1 cellular context compared by ENCODE assay signal in the genomic region with DNA sequence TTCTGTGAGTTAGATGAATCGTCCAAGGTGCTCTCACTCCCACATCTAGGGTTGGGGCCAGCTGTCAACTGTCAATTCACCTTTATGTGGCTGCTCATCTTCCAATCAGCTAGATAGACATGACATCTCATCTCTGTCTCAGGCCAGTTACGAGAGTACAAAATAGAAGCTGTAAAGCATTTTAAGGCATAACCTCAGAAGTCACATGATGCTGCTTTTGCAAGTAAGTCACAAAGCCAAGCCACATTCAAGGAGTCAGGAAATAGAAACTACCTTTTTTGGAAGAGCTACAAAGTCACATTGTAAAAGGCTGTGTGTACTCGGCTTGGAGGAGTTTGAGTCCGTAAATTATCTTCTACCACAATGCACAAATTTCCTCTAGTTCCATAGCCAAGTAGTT.
TF ChIP-seq lines count a peak whose summit lies in the region.

No MANE protein-coding gene starts in this region.

TF ChIP-seq in K562, 482 proteins besides CTCF, POLR2A, EP300 and RAD21:
- TF ChIP-seq, protein P1, sequence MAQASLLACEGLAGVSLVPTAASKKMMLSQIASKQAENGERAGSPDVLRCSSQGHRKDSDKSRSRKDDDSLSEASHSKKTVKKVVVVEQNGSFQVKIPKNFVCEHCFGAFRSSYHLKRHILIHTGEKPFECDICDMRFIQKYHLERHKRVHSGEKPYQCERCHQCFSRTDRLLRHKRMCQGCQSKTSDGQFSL (CRISPR knock-in tag; IDR thresholded peaks at IDR 0.05), result no peak
- TF ChIP-seq, protein P1 (tag; IDR thresholded peaks at IDR 0.05), result no peak
- TF ChIP-seq, protein P2, sequence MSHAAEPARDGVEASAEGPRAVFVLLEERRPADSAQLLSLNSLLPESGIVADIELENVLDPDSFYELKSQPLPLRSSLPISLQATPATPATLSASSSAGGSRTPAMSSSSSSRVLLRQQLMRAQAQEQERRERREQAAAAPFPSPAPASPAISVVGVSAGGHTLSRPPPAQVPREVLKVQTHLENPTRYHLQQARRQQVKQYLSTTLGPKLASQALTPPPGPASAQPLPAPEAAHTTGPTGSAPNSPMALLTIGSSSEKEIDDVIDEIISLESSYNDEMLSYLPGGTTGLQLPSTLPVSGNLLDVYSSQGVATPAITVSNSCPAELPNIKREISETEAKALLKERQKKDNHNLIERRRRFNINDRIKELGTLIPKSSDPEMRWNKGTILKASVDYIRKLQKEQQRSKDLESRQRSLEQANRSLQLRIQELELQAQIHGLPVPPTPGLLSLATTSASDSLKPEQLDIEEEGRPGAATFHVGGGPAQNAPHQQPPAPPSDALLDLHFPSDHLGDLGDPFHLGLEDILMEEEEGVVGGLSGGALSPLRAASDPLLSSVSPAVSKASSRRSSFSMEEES (CRISPR knock-in tag; IDR thresholded peaks at IDR 0.05), result peak; percentile 80
